9 cellular contexts compared by ENCODE assay signal in genomic region chr6:79543886-79544285, GRCh38. TPM values are rescaled to one million over a fixed set of nuclear protein-coding genes. Genes with fewer than 3 reads are reported as not detected.
DNase-seq lines count a peak whose midpoint lies in the region; ATAC-seq, FAIRE-seq and TF ChIP-seq lines count a peak whose summit lies in the region.
"Had no signal": no experiment of that assay in that cellular context is flagged by ENCODE, and none has a peak within 500 bp of the region (broad histone marks: within the 10 kb centered on the region; RNA-seq: fewer than 3 reads in every experiment).

No MANE protein-coding gene starts in this region.

- H4K20me1 ChIP-seq in astrocyte (ENCODE audit: insufficient read depth, low read length) = no peaks in the 10 kb centered on the region

- ATAC-seq in GM18907 (IDR thresholded peaks at IDR 0.05; ENCODE audit: unreplicated experiment) (peak; percentile 26), HG02840 (IDR thresholded peaks at IDR 0.05; ENCODE audit: low FRiP score, unreplicated experiment) (peak; percentile 15), HG03442 (IDR thresholded peaks at IDR 0.05; ENCODE audit: unreplicated experiment) (no peak)

- no peaks in the 10 kb centered on the region for H3K27me3 Mint-ChIP-seq in astrocyte (ENCODE audit: low read depth, unreplicated experiment)

- H2AFZ ChIP-seq in astrocyte (ENCODE audit: low read depth, low read length) = no peak overlapping the region

- FAIRE-seq in astrocyte (lab: Jason Lieb, UNC) (no peak), small intestine (lab: Jason Lieb, UNC) (no peak)

- TF ChIP-seq CTCF in astrocyte (IDR thresholded peaks at IDR 0.05; ENCODE audit: insufficient read depth, low read depth, low read length) = no peak

- H3K4me1 ChIP-seq in astrocyte (ENCODE audit: insufficient read depth, low read length) = peaks cover 26% of the 10 kb centered on the region
- peaks cover 16% of the 10 kb centered on the region for H3K4me1 ChIP-seq in rectal smooth muscle tissue (ENCODE audit: control insufficient read depth, insufficient read depth, low read length)
- H3K4me1 ChIP-seq in small intestine (ENCODE audit: control insufficient read depth in 2 of 2, insufficient read depth in 1 of 2, low read depth in 1 of 2, low read length in 1 of 2) = peaks cover 0 to 8% of the 10 kb centered on the region in 2 donors

- H3K36me3 ChIP-seq in astrocyte (ENCODE audit: insufficient read depth, low read length) (no peaks in the 10 kb centered on the region), rectal smooth muscle tissue (ENCODE audit: control insufficient read depth, insufficient read depth, low read length) (no peaks in the 10 kb centered on the region), small intestine (ENCODE audit: control insufficient read depth in 2 of 2, insufficient read depth in 2 of 2, low read length in 2 of 2) (no peaks in the 10 kb centered on the region)

- H3K9ac ChIP-seq in astrocyte (ENCODE audit: low read length) (peak overlapping the region; percentile 53), rectal smooth muscle tissue (ENCODE audit: low read length) (no peak overlapping the region)

- peak overlapping the region; percentile 73 for H3K27ac Mint-ChIP-seq in astrocyte (ENCODE audit: unreplicated experiment)

- H3K27ac ChIP-seq in astrocyte (ENCODE audit: low read depth, low read length) (peak overlapping the region; percentile 87), rectal smooth muscle tissue (ENCODE audit: low read depth, low read length) (peak overlapping the region; percentile 73), small intestine (ENCODE audit: low read depth in 1 of 2, low read length in 1 of 2) (peak overlapping the region in 1 of 2 donors; percentile 84)

- H3K36me3 Mint-ChIP-seq in astrocyte (ENCODE audit: low read depth, unreplicated experiment) = peaks cover 13% of the 10 kb centered on the region

- H3K9me3 ChIP-seq in astrocyte (ENCODE audit: insufficient read depth, low read depth, low read length) = no peaks in the 10 kb centered on the region
- H3K9me3 ChIP-seq in small intestine (ENCODE audit: control insufficient read depth, low read depth) = no peaks in the 10 kb centered on the region

- DNase-seq in astrocyte (ENCODE audit: low read depth) (no peak), NCI-H2107 treated with DMSO at 0.1 percent for 48 hours (lab: John Stamatoyannopoulos, UW; ENCODE audit: unreplicated experiment) (no peak), NCI-H2029 treated with DMSO at 0.1 percent for 48 hours (lab: John Stamatoyannopoulos, UW) (no peak), small intestine (no peak)
- DNase-seq: activated naive CD4-positive, alpha-beta T cell had no signal

- peaks cover 2% of the 10 kb centered on the region for H3K9me3 Mint-ChIP-seq in astrocyte (ENCODE audit: unreplicated experiment)

- H3K4me3 Mint-ChIP-seq in astrocyte (ENCODE audit: unreplicated experiment) = no peak overlapping the region

- H3K27me3 ChIP-seq in astrocyte (ENCODE audit: insufficient read depth, low read length) (no peaks in the 10 kb centered on the region), rectal smooth muscle tissue (ENCODE audit: control insufficient read depth, insufficient read depth, low read length) (no peaks in the 10 kb centered on the region), small intestine (ENCODE audit: control insufficient read depth in 2 of 2, insufficient read depth in 2 of 2, low read length in 2 of 2) (no peaks in the 10 kb centered on the region)

- H3K4me3 ChIP-seq in astrocyte (ENCODE audit: insufficient read depth, low read depth, low read length) (no peak overlapping the region), rectal smooth muscle tissue (ENCODE audit: low read length) (no peak overlapping the region), small intestine (ENCODE audit: low read depth in 1 of 2, low read length in 2 of 2) (no peak overlapping the region)

- 93 to 98% (median 96%) methylated on average over 1 of the region's 1 CpG for WGBS in small intestine, 3 donors

- H3K4me2 ChIP-seq in astrocyte (ENCODE audit: low read length) = peak overlapping the region; percentile 58

- H3K79me2 ChIP-seq in astrocyte (ENCODE audit: insufficient read depth, low read length) = peaks cover 9% of the 10 kb centered on the region

- peaks cover 23% of the 10 kb centered on the region for H3K4me1 Mint-ChIP-seq in astrocyte (ENCODE audit: low read depth, unreplicated experiment)

RNA-seq across cellular contexts. Expression of gene LCA5, which starts 6.7 kb away (rescaled TPM):
- total RNA-seq in astrocyte = 5.8 and 6.2 TPM in 2 replicates
- 1 to 10 TPM in 1 of 3 donors, under 1 TPM in 1, not detected in 1; 0.27 to 1.1 TPM for polyA plus RNA-seq in small intestine
